Comparison of ENCODE assay signal across 15 cellular contexts in genomic region chr12:65868133-65868705, GRCh38. TPM values are rescaled to one million over a fixed set of nuclear protein-coding genes. Genes with fewer than 3 reads are reported as not detected.
DNase-seq lines count a peak whose midpoint lies in the region; ATAC-seq, FAIRE-seq and TF ChIP-seq lines count a peak whose summit lies in the region.
"Had no signal": no experiment of that assay in that cellular context is flagged by ENCODE, and none has a peak within 500 bp of the region (broad histone marks: within the 10 kb centered on the region; RNA-seq: fewer than 3 reads in every experiment).

No MANE protein-coding gene starts in this region.

- H3K36me3 ChIP-seq in bronchial epithelial cell (ENCODE audit: control insufficient read depth, insufficient read depth, low read length) = peaks cover 4% of the 10 kb centered on the region
- H3K36me3 ChIP-seq in osteoblast (ENCODE audit: insufficient read depth, low read length) = peaks cover 76% of the 10 kb centered on the region
- no peaks in the 10 kb centered on the region for H3K36me3 ChIP-seq in CD8-positive, alpha-beta memory T cell (ENCODE audit: insufficient read depth, low read length)
- no peaks in the 10 kb centered on the region for H3K36me3 ChIP-seq in H7 (replicated peaks; ENCODE audit: control insufficient read depth, insufficient read depth, low read length)

- no peak overlapping the region for H3K4me3 ChIP-seq in bronchial epithelial cell (ENCODE audit: low read depth, low read length)
- peak overlapping the region; percentile 14 for H3K4me3 ChIP-seq in osteoblast (ENCODE audit: insufficient read depth, low read length)
- H3K4me3 ChIP-seq in CD8-positive, alpha-beta memory T cell (ENCODE audit: low read length) = no peak overlapping the region
- H3K4me3 ChIP-seq in H7 (ENCODE audit: insufficient read depth, low read depth, low read length) = no peak overlapping the region
- H3K4me3 ChIP-seq: dorsolateral prefrontal cortex, GM12878 had no signal

- H3K27ac Mint-ChIP-seq in CD8-positive, alpha-beta memory T cell = no peak overlapping the region
- H3K27ac Mint-ChIP-seq: stimulated activated effector memory CD8-positive, alpha-beta T cell treated with anti-CD3 and anti-CD28 coated beads, Interleukin-12 subunit alpha, Interleukin-12 subunit beta, amount 100 ng/mL, for 72 hours had no signal

- H3K9me3 ChIP-seq in osteoblast (ENCODE audit: low read depth, low read length) = no peaks in the 10 kb centered on the region
- no peaks in the 10 kb centered on the region for H3K9me3 ChIP-seq in CD8-positive, alpha-beta memory T cell (ENCODE audit: low read length)

- ATAC-seq in GM18858 (IDR thresholded peaks at IDR 0.05; ENCODE audit: unreplicated experiment) = no peak
- ATAC-seq: GM12878; stimulated activated effector memory CD8-positive, alpha-beta T cell treated with anti-CD3 and anti-CD28 coated beads, Interleukin-12 subunit alpha, Interleukin-12 subunit beta, amount 100 ng/mL, for 72 hours had no signal

- H4K20me1 ChIP-seq in osteoblast (ENCODE audit: insufficient read depth, low read length) = no peaks in the 10 kb centered on the region

- no peaks in the 10 kb centered on the region for H3K36me3 Mint-ChIP-seq in CD8-positive, alpha-beta memory T cell
- H3K36me3 Mint-ChIP-seq: stimulated activated effector memory CD8-positive, alpha-beta T cell treated with anti-CD3 and anti-CD28 coated beads, Interleukin-12 subunit alpha, Interleukin-12 subunit beta, amount 100 ng/mL, for 72 hours had no signal

- no peak overlapping the region for H2AFZ ChIP-seq in osteoblast (ENCODE audit: low read length)

- TF ChIP-seq CTCF in bronchial epithelial cell (IDR thresholded peaks at IDR 0.05; ENCODE audit: insufficient read depth, low read length, severe bottlenecking) = no peak
- TF ChIP-seq CTCF in osteoblast (IDR thresholded peaks at IDR 0.05; ENCODE audit: extremely low read depth, low read depth, low read length) = no peak

- peaks cover 71% of the 10 kb centered on the region for H3K4me1 ChIP-seq in osteoblast (ENCODE audit: insufficient read depth, low read length)
- no peaks in the 10 kb centered on the region for H3K4me1 ChIP-seq in CD8-positive, alpha-beta memory T cell (ENCODE audit: insufficient read depth, low read length)

- POLR2A ChIA-PET in CD8-positive, alpha-beta memory T cell (lab: Charles Lee) = no interaction called here

- H3K4me2 ChIP-seq in osteoblast (ENCODE audit: insufficient read depth, low read length) = peak overlapping the region; percentile 47

- CTCF ChIA-PET in CD8-positive, alpha-beta memory T cell (lab: Charles Lee) = no interaction called here

- DNase-seq in ELR (ENCODE audit: low read depth) = peak; percentile 88
- DNase-seq in NOMO-1 treated with dmso at 0.1 percent for 144 hours (lab: John Stamatoyannopoulos, UW; ENCODE audit: unreplicated experiment) = peak; percentile 58
- peak; percentile 93 for DNase-seq in bronchial epithelial cell (ENCODE audit: low read depth)
- DNase-seq in osteoblast (ENCODE audit: insufficient read length, low spot score, missing footprints) = peak; percentile 73
- DNase-seq in CD8-positive, alpha-beta memory T cell = no peak
- no peak for DNase-seq in T-helper 9 cell
- DNase-seq in H7 = no peak
- DNase-seq: activated CD4-positive, alpha-beta T cell treated with anti-CD3 and anti-CD28 coated beads for 4 hours; activated gamma-delta T cell treated with Interleukin-2 at 50 U/mL for 16 hours; dorsolateral prefrontal cortex; NCI-H187; stimulated activated CD4-positive, alpha-beta T cell treated with anti-CD3 and anti-CD28 coated beads, Interleukin-15, amount 100 ng/mL, for 24 hours had no signal

- H3K9me3 Mint-ChIP-seq in CD8-positive, alpha-beta memory T cell = no peaks in the 10 kb centered on the region
- H3K9me3 Mint-ChIP-seq: stimulated activated effector memory CD8-positive, alpha-beta T cell treated with anti-CD3 and anti-CD28 coated beads, Interleukin-12 subunit alpha, Interleukin-12 subunit beta, amount 100 ng/mL, for 72 hours had no signal

- H3K79me2 ChIP-seq in osteoblast (ENCODE audit: insufficient read depth, low read length) = peaks cover 84% of the 10 kb centered on the region

- no peak overlapping the region for H3K4me3 Mint-ChIP-seq in CD8-positive, alpha-beta memory T cell
- H3K4me3 Mint-ChIP-seq: stimulated activated effector memory CD8-positive, alpha-beta T cell treated with anti-CD3 and anti-CD28 coated beads, Interleukin-12 subunit alpha, Interleukin-12 subunit beta, amount 100 ng/mL, for 72 hours had no signal

- H3K27me3 Mint-ChIP-seq in CD8-positive, alpha-beta memory T cell = no peaks in the 10 kb centered on the region

- no peaks in the 10 kb centered on the region for H3K4me1 Mint-ChIP-seq in CD8-positive, alpha-beta memory T cell
- H3K4me1 Mint-ChIP-seq: stimulated activated effector memory CD8-positive, alpha-beta T cell treated with anti-CD3 and anti-CD28 coated beads, Interleukin-12 subunit alpha, Interleukin-12 subunit beta, amount 100 ng/mL, for 72 hours had no signal

- FAIRE-seq in bronchial epithelial cell (lab: Jason Lieb, UNC) = no peak
- FAIRE-seq: GM12878 had no signal

- H3K27me3 ChIP-seq in bronchial epithelial cell (ENCODE audit: control insufficient read depth, insufficient read depth, low read length) = no peaks in the 10 kb centered on the region
- no peaks in the 10 kb centered on the region for H3K27me3 ChIP-seq in osteoblast (ENCODE audit: insufficient read depth, low read length)
- no peaks in the 10 kb centered on the region for H3K27me3 ChIP-seq in CD8-positive, alpha-beta memory T cell (ENCODE audit: insufficient read depth, low read length, poor library complexity, severe bottlenecking)
- no peaks in the 10 kb centered on the region for H3K27me3 ChIP-seq in H7 (ENCODE audit: control insufficient read depth, insufficient read depth, low read length)
- H3K27me3 ChIP-seq: dorsolateral prefrontal cortex had no signal

- H3K27ac ChIP-seq in osteoblast (ENCODE audit: low read depth, low read length) = peak overlapping the region; percentile 84
- no peak overlapping the region for H3K27ac ChIP-seq in CD8-positive, alpha-beta memory T cell (ENCODE audit: low read depth, low read length)
- H3K27ac ChIP-seq: dorsolateral prefrontal cortex had no signal

RNA-seq across cellular contexts. Expression of gene HMGA2, which starts 43.9 kb away (rescaled TPM):
- total RNA-seq in bronchial epithelial cell = 8.3 and 21.1 TPM in 2 replicates
- 15.9 and 19.7 TPM in 2 replicates for total RNA-seq in osteoblast
- not detected for total RNA-seq in CD8-positive, alpha-beta memory T cell
- polyA plus RNA-seq in CD8-positive, alpha-beta memory T cell = not detected
- total RNA-seq in H7 (2014; rRNA removed; shearing (Covaris generic)) = 61.1 and 61.9 TPM in 2 replicates

Comparison
In these comparisons a context has a peak if more than half of its experiments do, and no peak if none do; other contexts are left out.
1. DNase-seq: peak in ELR (single experiment), NOMO-1 treated with dmso at 0.1 percent for 144 hours (single experiment), bronchial epithelial cell (single experiment) and osteoblast (single experiment); none in CD8-positive, alpha-beta memory T cell (0 of 5), T-helper 9 cell (single experiment) and H7 (single experiment).